8 cellular contexts compared by ENCODE assay signal in the genomic region with DNA sequence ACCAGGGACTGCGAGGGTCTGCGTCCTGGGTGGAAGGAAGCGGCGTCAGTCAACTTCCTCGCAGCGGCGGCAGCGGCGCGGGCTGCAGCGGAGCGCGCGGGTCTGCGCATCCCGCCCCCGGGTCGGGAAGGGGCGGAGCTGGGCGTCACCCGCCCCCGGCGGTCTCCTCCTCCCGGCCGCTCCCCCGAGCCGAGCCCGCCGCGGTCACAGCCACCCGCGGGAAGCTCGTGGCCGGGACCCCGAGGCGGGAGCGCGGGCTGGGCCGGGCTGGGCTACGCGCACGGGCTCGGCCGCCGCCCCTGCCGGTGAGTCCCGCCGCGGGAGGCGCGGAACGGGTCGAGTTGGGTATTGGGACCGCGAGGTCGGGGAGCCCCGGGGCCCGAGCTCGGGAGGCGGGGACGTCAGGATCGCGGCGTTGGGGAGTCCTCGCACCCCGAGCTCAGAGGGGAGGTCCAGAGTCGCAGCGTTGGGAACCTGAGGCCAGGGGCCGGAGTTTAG. TPM values are rescaled to one million over a fixed set of nuclear protein-coding genes. Genes with fewer than 3 reads are reported as not detected.
A peak's percentile ranks its signal among the peaks of the same experiment; 100 is the strongest.
DNase-seq lines count a peak whose midpoint lies in the region; ATAC-seq and TF ChIP-seq lines count a peak whose summit lies in the region.

A gene with protein sequence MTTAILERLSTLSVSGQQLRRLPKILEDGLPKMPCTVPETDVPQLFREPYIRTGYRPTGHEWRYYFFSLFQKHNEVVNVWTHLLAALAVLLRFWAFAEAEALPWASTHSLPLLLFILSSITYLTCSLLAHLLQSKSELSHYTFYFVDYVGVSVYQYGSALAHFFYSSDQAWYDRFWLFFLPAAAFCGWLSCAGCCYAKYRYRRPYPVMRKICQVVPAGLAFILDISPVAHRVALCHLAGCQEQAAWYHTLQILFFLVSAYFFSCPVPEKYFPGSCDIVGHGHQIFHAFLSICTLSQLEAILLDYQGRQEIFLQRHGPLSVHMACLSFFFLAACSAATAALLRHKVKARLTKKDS (plus strand): TSS at position 207 of the 498 bp plus-strand sequence. CDS start 41,063 bp downstream, outside the sequence.

- CTCF ChIA-PET in activated CD4-positive, alpha-beta memory T cell treated with anti-CD3 and anti-CD28 coated beads, Interleukin-2, amount 10 ng/mL, durations not matched to agents 7 days and 5 days (lab: Charles Lee): interaction anchor here (0.5 to 5.5 kb wide), 24 partner anchors 9 to 633 kb away, joined by 3 to 71 read pairs (median 4); a partner anchor contains a TSS

- no peaks in the 10 kb centered on the region for H3K27me3 Mint-ChIP-seq in activated CD4-positive, alpha-beta memory T cell treated with anti-CD3 and anti-CD28 coated beads, Interleukin-2, amount 10 ng/mL, durations not matched to agents 7 days and 5 days
- H3K27me3 Mint-ChIP-seq in memory B cell: no peaks in the 10 kb centered on the region

- H3K4me1 Mint-ChIP-seq in activated CD4-positive, alpha-beta memory T cell treated with anti-CD3 and anti-CD28 coated beads, Interleukin-2, amount 10 ng/mL, durations not matched to agents 7 days and 5 days: peaks cover 29% of the 10 kb centered on the region
- H3K4me1 Mint-ChIP-seq in memory B cell: peaks cover 20% of the 10 kb centered on the region

- peak within 1 kb of the TSS; percentile 93 for H3K4me3 Mint-ChIP-seq in activated CD4-positive, alpha-beta memory T cell treated with anti-CD3 and anti-CD28 coated beads, Interleukin-2, amount 10 ng/mL, durations not matched to agents 7 days and 5 days
- H3K4me3 Mint-ChIP-seq in memory B cell: peak within 1 kb of the TSS; percentile 99

- no peaks in the 10 kb centered on the region for H3K9me3 Mint-ChIP-seq in activated CD4-positive, alpha-beta memory T cell treated with anti-CD3 and anti-CD28 coated beads, Interleukin-2, amount 10 ng/mL, durations not matched to agents 7 days and 5 days
- H3K9me3 Mint-ChIP-seq in memory B cell: no peaks in the 10 kb centered on the region

- DNase-seq in AG09309 (ENCODE audit: low read depth): no peak
- DNase-seq in NCI-H774 (lab: John Stamatoyannopoulos, UW): peak; percentile 71
- DNase-seq in activated CD4-positive, alpha-beta memory T cell treated with anti-CD3 and anti-CD28 coated beads, Interleukin-2, amount 10 ng/mL, durations not matched to agents 7 days and 5 days: peak; percentile 83
- peak; percentile 70 for DNase-seq in effector CD4-positive, alpha-beta T cell
- peak; percentile 78 to 79 for DNase-seq in memory B cell (ENCODE audit: low spot score in 2 of 2)
- peak; percentile 55 to 79 (median 61) for DNase-seq in stimulated activated CD4-positive, alpha-beta T cell treated with anti-CD3 and anti-CD28 coated beads, TNF-alpha, amount 100 ng/mL, for 48 hours (ENCODE audit: low read depth in 3 of 3)

- POLR2A ChIA-PET in activated CD4-positive, alpha-beta memory T cell treated with anti-CD3 and anti-CD28 coated beads, Interleukin-2, amount 10 ng/mL, durations not matched to agents 7 days and 5 days (lab: Charles Lee): interaction anchor here (0.7 to 7.2 kb wide), 19 partner anchors 9 to 214 kb away, joined by 3 to 64 read pairs (median 6); a partner anchor contains a TSS

- H3K4me3 ChIP-seq in AG09309 (ENCODE audit: control insufficient read depth, low read depth, low read length): peak within 1 kb of the TSS; percentile 93

- H3K36me3 Mint-ChIP-seq in activated CD4-positive, alpha-beta memory T cell treated with anti-CD3 and anti-CD28 coated beads, Interleukin-2, amount 10 ng/mL, durations not matched to agents 7 days and 5 days (ENCODE audit: low read depth): peaks cover 11% of the 10 kb centered on the region
- H3K36me3 Mint-ChIP-seq in memory B cell: no peaks in the 10 kb centered on the region

- H3K27ac Mint-ChIP-seq in activated CD4-positive, alpha-beta memory T cell treated with anti-CD3 and anti-CD28 coated beads, Interleukin-2, amount 10 ng/mL, durations not matched to agents 7 days and 5 days: peak within 1 kb of the TSS; percentile 72
- H3K27ac Mint-ChIP-seq in memory B cell: peak within 1 kb of the TSS; percentile 75

- ATAC-seq in GM18909 (IDR thresholded peaks at IDR 0.05; ENCODE audit: poor library complexity, unreplicated experiment) (peak; percentile 82), HG03135 (IDR thresholded peaks at IDR 0.05; ENCODE audit: unreplicated experiment) (peak; percentile 84), memory B cell (ENCODE audit: low read depth) (peak; percentile 84)

- no peak for TF ChIP-seq CTCF in AG09309 (IDR thresholded peaks at IDR 0.05; ENCODE audit: control insufficient read depth, insufficient read depth, low read depth, low read length, missing control alignments)

RNA-seq across cellular contexts. Expression of the gene that starts here (rescaled TPM):
- 10 to 100 TPM; 12.8 to 14.1 TPM for total RNA-seq in activated CD4-positive, alpha-beta memory T cell treated with anti-CD3 and anti-CD28 coated beads, Interleukin-2, amount 10 ng/mL, durations not matched to agents 7 days and 5 days
